In the genomic region with DNA sequence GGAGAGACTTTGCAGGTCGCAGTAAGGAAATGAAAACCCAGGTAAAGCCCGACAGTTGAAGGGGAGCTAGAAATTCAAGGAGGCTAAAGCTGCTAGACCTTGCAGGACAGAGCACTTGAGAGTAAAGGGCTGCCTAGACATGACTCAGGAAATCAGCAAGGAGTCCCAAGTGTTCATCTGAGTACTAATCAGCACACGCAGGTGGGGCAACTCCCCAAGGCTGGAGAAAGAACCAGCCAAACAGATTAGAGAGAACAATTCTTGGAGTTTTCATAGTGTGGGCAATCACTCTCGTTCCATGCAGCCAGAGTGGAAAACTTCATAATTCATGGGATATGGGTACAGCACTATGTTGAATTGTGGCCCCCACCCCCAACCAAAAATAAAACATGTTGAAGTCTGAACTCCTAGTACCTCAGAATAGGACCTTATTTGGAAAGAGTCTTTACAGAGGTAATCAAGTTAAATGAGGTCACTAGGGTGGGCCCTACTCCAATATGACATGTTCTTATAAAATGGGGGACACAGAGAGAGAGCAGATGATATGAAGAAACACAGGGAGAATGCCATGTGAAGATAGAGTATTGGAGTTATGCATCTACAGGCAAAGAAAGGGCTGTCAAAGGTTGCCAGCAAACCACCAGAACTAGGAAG, we compare ENCODE assay signal across 25 cellular contexts.
"Had no signal": no experiment of that assay in that cellular context is flagged by ENCODE, and none has a peak within 500 bp of the region (broad histone marks: within the 10 kb centered on the region; RNA-seq: fewer than 3 reads in every experiment).

No MANE protein-coding gene starts in this region.

- H3K27ac Mint-ChIP-seq: activated naive CD4-positive, alpha-beta T cell treated with anti-CD3 and anti-CD28 coated beads for 36 hours; activated T-helper 1 cell treated with anti-CD3 and anti-CD28 coated beads, Interleukin-12 subunit alpha, Interleukin-12 subunit beta, Interleukin-2, Interleukin-4 antibody, amounts not matched to agents 30 ng/mL and 10 ng/mL and 1 ng/mL, durations not matched to agents 14 hours and 24 hours and 36 hours; dendritic cell treated with granulocyte-macrophage colony-stimulating factor and Interleukin-4, amounts not matched to agents 40 ng/mL and 50 ng/mL, for 4 days; natural killer cell treated with Interleukin-12 subunit alpha and Interleukin-12 subunit beta and Interleukin-15 and Interleukin-18, amount 100 ng/mL, for 72 hours; T-helper 2 cell treated with Interferon-gamma antibody and Interleukin-4, amounts not matched to agents 5 μg/mL and 100 μg/mL, for 36 hours had no signal

- H3K27ac ChIP-seq: epithelial cell of prostate, gastrocnemius medialis, hepatocyte, spleen, transverse colon, uterus had no signal

- H3K27me3 Mint-ChIP-seq: central memory CD8-positive, alpha-beta T cell; dendritic cell treated with granulocyte-macrophage colony-stimulating factor and Interleukin-4, amounts not matched to agents 40 ng/mL and 50 ng/mL, for 4 days; T-cell had no signal

- DNase-seq: activated CD4-positive, alpha-beta T cell treated with anti-CD3 and anti-CD28 coated beads for 4 hours; activated CD4-positive, alpha-beta T cell treated with anti-CD3 and anti-CD28 coated beads, Interleukin-2, amount 50 U/mL, for 48 hours; activated CD8-positive, alpha-beta memory T cell treated with anti-CD3 and anti-CD28 coated beads, Interleukin-2, amount 50 U/mL, for 4 hours; activated effector memory CD4-positive, alpha-beta T cell treated with anti-CD3 and anti-CD28 coated beads, Interleukin-2, amount 50 U/mL, for 16 hours; activated naive CD4-positive, alpha-beta T cell treated with anti-CD3 and anti-CD28 coated beads for 36 hours; activated T-cell treated with anti-CD3 and anti-CD28 coated beads, Interleukin-2, amount 50 U/mL, for 1 hour; amniotic stem cell; gastrocnemius medialis; glutamatergic neuron; left cardiac atrium; mesenchymal stem cell; posterior cingulate gyrus; right cardiac atrium; spleen; stimulated activated naive CD4-positive, alpha-beta T cell; T-cell; transverse colon; uterus had no signal

- H3K36me3 ChIP-seq: gastrocnemius medialis, spleen, transverse colon, uterus had no signal

- H3K27me3 ChIP-seq: gastrocnemius medialis, hepatocyte, spleen, transverse colon, uterus had no signal

- H3K4me1 ChIP-seq: gastrocnemius medialis, spleen, transverse colon, uterus had no signal

- H3K36me3 Mint-ChIP-seq: natural killer cell treated with Interleukin-12 subunit alpha and Interleukin-12 subunit beta and Interleukin-15 and Interleukin-18, amount 100 ng/mL, for 72 hours had no signal

- H3K4me3 ChIP-seq: gastrocnemius medialis, hepatocyte, spleen, transverse colon, uterus had no signal

- H3K9me3 ChIP-seq: gastrocnemius medialis, spleen, transverse colon, uterus had no signal

- H3K4me3 Mint-ChIP-seq: activated naive CD4-positive, alpha-beta T cell treated with anti-CD3 and anti-CD28 coated beads for 36 hours; activated T-helper 1 cell treated with anti-CD3 and anti-CD28 coated beads, Interleukin-12 subunit alpha, Interleukin-12 subunit beta, Interleukin-2, Interleukin-4 antibody, amounts not matched to agents 30 ng/mL and 10 ng/mL and 1 ng/mL, durations not matched to agents 14 hours and 24 hours and 36 hours; central memory CD8-positive, alpha-beta T cell; dendritic cell treated with granulocyte-macrophage colony-stimulating factor and Interleukin-4, amounts not matched to agents 40 ng/mL and 50 ng/mL, for 4 days; natural killer cell treated with Interleukin-12 subunit alpha and Interleukin-12 subunit beta and Interleukin-15 and Interleukin-18, amount 100 ng/mL, for 72 hours; T-helper 2 cell treated with Interferon-gamma antibody and Interleukin-4, amounts not matched to agents 5 μg/mL and 100 μg/mL, for 36 hours had no signal

- H3K9me3 Mint-ChIP-seq: activated naive CD4-positive, alpha-beta T cell treated with anti-CD3 and anti-CD28 coated beads for 36 hours; activated T-helper 1 cell treated with anti-CD3 and anti-CD28 coated beads, Interleukin-12 subunit alpha, Interleukin-12 subunit beta, Interleukin-2, Interleukin-4 antibody, amounts not matched to agents 30 ng/mL and 10 ng/mL and 1 ng/mL, durations not matched to agents 14 hours and 24 hours and 36 hours; central memory CD8-positive, alpha-beta T cell; dendritic cell treated with granulocyte-macrophage colony-stimulating factor and Interleukin-4, amounts not matched to agents 40 ng/mL and 50 ng/mL, for 4 days; natural killer cell treated with Interleukin-12 subunit alpha and Interleukin-12 subunit beta and Interleukin-15 and Interleukin-18, amount 100 ng/mL, for 72 hours; T-cell; T-helper 2 cell treated with Interferon-gamma antibody and Interleukin-4, amounts not matched to agents 5 μg/mL and 100 μg/mL, for 36 hours had no signal

- ATAC-seq: gastrocnemius medialis; left cardiac atrium; natural killer cell treated with Interleukin-12 subunit alpha and Interleukin-12 subunit beta and Interleukin-15 and Interleukin-18, amount 100 ng/mL, for 72 hours; right cardiac atrium had no signal
